Comparison of ENCODE assay signal across 19 cellular contexts in the genomic region with DNA sequence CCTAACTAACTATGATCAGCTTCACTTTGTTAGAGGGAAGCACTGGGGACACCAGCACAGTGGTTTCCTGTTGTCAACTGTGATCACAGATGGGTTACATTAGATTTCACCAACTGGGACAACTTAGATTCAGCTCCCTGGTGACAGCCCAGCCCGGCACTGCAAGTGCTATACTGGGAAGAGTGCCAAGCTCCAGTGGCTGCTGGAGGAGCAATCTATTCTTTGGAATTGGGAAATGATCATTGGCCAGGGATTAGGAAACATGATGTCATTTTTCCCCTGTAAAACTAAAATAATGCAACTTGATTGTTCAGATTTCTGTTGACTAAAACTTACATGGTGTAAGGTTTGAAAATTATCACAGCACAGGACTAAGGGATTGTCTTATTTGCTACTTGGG. TPM values are rescaled to one million over a fixed set of nuclear protein-coding genes. Genes with fewer than 3 reads are reported as not detected.
DNase-seq lines count a peak whose midpoint lies in the region; ATAC-seq and TF ChIP-seq lines count a peak whose summit lies in the region.
"Had no signal": no experiment of that assay in that cellular context is flagged by ENCODE, and none has a peak within 500 bp of the region (broad histone marks: within the 10 kb centered on the region; RNA-seq: fewer than 3 reads in every experiment).

No MANE protein-coding gene starts in this region.

- intact Hi-C loops in A673 (cut with micrococcal nuclease; ENCODE audit: unreplicated experiment) (no loop called here), uterus (cut with DNase I; ENCODE audit: low total_unique reads) (no loop called here)

- peaks cover 82% of the 10 kb centered on the region for H3K36me3 Mint-ChIP-seq in GM23338 (ENCODE audit: low read depth)

- no peak overlapping the region for H3K4me2 ChIP-seq in GM23338

- H3K27ac Mint-ChIP-seq in GM23338: no peak overlapping the region
- H3K27ac Mint-ChIP-seq: activated naive CD4-positive, alpha-beta T cell treated with anti-CD3 and anti-CD28 coated beads, Interleukin-2, amount 50 U/mL, for 72 hours; activated T-helper 1 cell treated with anti-CD3 and anti-CD28 coated beads, Interleukin-12 subunit alpha, Interleukin-12 subunit beta, Interleukin-2, Interleukin-4 antibody, amounts not matched to agents 30 ng/mL and 10 ng/mL and 1 ng/mL, durations not matched to agents 14 hours and 24 hours and 36 hours; CD4-positive, CD25-positive, alpha-beta regulatory T cell; stimulated activated naive CD8-positive, alpha-beta T cell treated with anti-CD3 and anti-CD28 coated beads, Interleukin-15, amount 100 ng/mL, for 72 hours had no signal

- H3K4me1 ChIP-seq in A673 (ENCODE audit: insufficient read depth, low read length, poor library complexity, severe bottlenecking) (no peaks in the 10 kb centered on the region), liver (ENCODE audit: control insufficient read depth in 4 of 4, insufficient read depth in 4 of 4, low read length in 3 of 4) (peaks cover 0 to 6% (median 1%) of the 10 kb centered on the region in 4 donors), GM23338 (ENCODE audit: insufficient read depth) (no peaks in the 10 kb centered on the region), uterus (no peaks in the 10 kb centered on the region)

- H3K9me3 ChIP-seq in A673 (ENCODE audit: low read depth, low read length, poor library complexity, severe bottlenecking): peaks cover 10% of the 10 kb centered on the region
- no peaks in the 10 kb centered on the region for H3K9me3 ChIP-seq in liver (ENCODE audit: control insufficient read depth in 4 of 4, low read length in 3 of 4)
- H3K9me3 ChIP-seq in uterus: peaks cover 0 to 10% of the 10 kb centered on the region in 2 donors
- H3K9me3 ChIP-seq: ovary had no signal

- H3K4me3 Mint-ChIP-seq in GM23338: no peak overlapping the region
- H3K4me3 Mint-ChIP-seq: activated T-helper 1 cell treated with anti-CD3 and anti-CD28 coated beads, Interleukin-12 subunit alpha, Interleukin-12 subunit beta, Interleukin-2, Interleukin-4 antibody, amounts not matched to agents 30 ng/mL and 10 ng/mL and 1 ng/mL, durations not matched to agents 14 hours and 24 hours and 36 hours; CD4-positive, CD25-positive, alpha-beta regulatory T cell; naive B cell; stimulated activated naive CD8-positive, alpha-beta T cell treated with anti-CD3 and anti-CD28 coated beads, Interleukin-15, amount 100 ng/mL, for 72 hours had no signal

- H3K4me3 ChIP-seq in A673 (ENCODE audit: low read depth, low read length, poor library complexity, severe bottlenecking) (no peak overlapping the region), liver (ENCODE audit: low read depth in 1 of 3, low read length in 3 of 3) (no peak overlapping the region), GM23338 (no peak overlapping the region), uterus (no peak overlapping the region)
- H3K4me3 ChIP-seq: coronary artery, lung, ovary had no signal

- H3K9me2 ChIP-seq in GM23338 (ENCODE audit: insufficient read depth): no peaks in the 10 kb centered on the region

- no peak overlapping the region for H3K9ac ChIP-seq in liver (ENCODE audit: low read depth in 1 of 2, low read length in 2 of 2)

- H3K27me3 ChIP-seq in A673 (replicated peaks; ENCODE audit: insufficient read depth, low read depth, low read length, poor library complexity) (no peaks in the 10 kb centered on the region), liver (ENCODE audit: control insufficient read depth in 4 of 4, insufficient read depth in 4 of 4, low read length in 3 of 4) (no peaks in the 10 kb centered on the region), GM23338 (ENCODE audit: insufficient read depth) (no peaks in the 10 kb centered on the region), uterus (no peaks in the 10 kb centered on the region)
- H3K27me3 ChIP-seq: ovary had no signal

- H3K27ac ChIP-seq in A673 (ENCODE audit: low read depth, low read length, poor library complexity, severe bottlenecking): no peak overlapping the region
- H3K27ac ChIP-seq in liver (ENCODE audit: low read depth in 1 of 2, low read length in 2 of 2): no peak overlapping the region
- no peak overlapping the region for H3K27ac ChIP-seq in GM23338 (ENCODE audit: low read depth)
- no peak overlapping the region for H3K27ac ChIP-seq in uterus
- H3K27ac ChIP-seq: coronary artery, ovary had no signal

- BruUV-seq in A673 (replicated peaks; lab: Mats Ljungman, UMichigan): no TSS peak

- TF ChIP-seq CTCF in A673 (conservative IDR thresholded peaks at IDR 0.05; ENCODE audit: low read depth, low read length) (no peak), liver (IDR thresholded peaks at IDR 0.05; ENCODE audit: low read depth, low read length, missing input control) (no peak), GM23338 (conservative IDR thresholded peaks at IDR 0.05; ENCODE audit: low read depth in 2 of 2) (no peak), uterus (IDR thresholded peaks at IDR 0.05) (no peak)

- H2AFZ ChIP-seq in GM23338: no peak overlapping the region

- no peaks in the 10 kb centered on the region for H4K20me1 ChIP-seq in GM23338 (replicated peaks; ENCODE audit: insufficient read depth)

- no peak for ATAC-seq in GM23338
- no peak for ATAC-seq in HG02610 (IDR thresholded peaks at IDR 0.05; ENCODE audit: unreplicated experiment)
- ATAC-seq: activated naive CD4-positive, alpha-beta T cell treated with anti-CD3 and anti-CD28 coated beads, Interleukin-2, amount 50 U/mL, for 72 hours; SK-N-SH treated with all-trans-retinoic acid at 6 μM for 48 hours; stimulated activated naive CD8-positive, alpha-beta T cell treated with anti-CD3 and anti-CD28 coated beads, Interleukin-15, amount 100 ng/mL, for 72 hours had no signal

- no peaks in the 10 kb centered on the region for H3F3A ChIP-seq in GM23338 (replicated peaks; ENCODE audit: low read depth)

- peak in 1 of 2 donors; percentile 43 for TF ChIP-seq RAD21 in liver (IDR thresholded peaks at IDR 0.05)

- POLR2A ChIA-PET in A673 (lab: Charles Lee; ENCODE audit: low non-redundant PET): interaction anchor here (0.5 kb wide), 1 partner anchor 90 kb away, joined by 8 read pairs; no protein-coding TSS in a partner anchor

- CTCF ChIA-PET in A673 (lab: Charles Lee): no interaction called here

- no peaks in the 10 kb centered on the region for H3K4me1 Mint-ChIP-seq in GM23338
- H3K4me1 Mint-ChIP-seq: CD4-positive, CD25-positive, alpha-beta regulatory T cell; naive B cell; stimulated activated naive CD8-positive, alpha-beta T cell treated with anti-CD3 and anti-CD28 coated beads, Interleukin-15, amount 100 ng/mL, for 72 hours had no signal

- peaks cover 17% of the 10 kb centered on the region for H3K36me3 ChIP-seq in A673 (ENCODE audit: insufficient read depth, low read length, poor library complexity, severe bottlenecking)
- H3K36me3 ChIP-seq in liver (ENCODE audit: control insufficient read depth in 4 of 4, insufficient read depth in 3 of 4, low read depth in 1 of 4, low read length in 3 of 4): peaks cover 16 to 65% (median 56%) of the 10 kb centered on the region in 4 donors
- peaks cover 25% of the 10 kb centered on the region for H3K36me3 ChIP-seq in GM23338 (ENCODE audit: insufficient read depth)
- H3K36me3 ChIP-seq in uterus: no peaks in the 10 kb centered on the region
- H3K36me3 ChIP-seq: ovary had no signal

- H3K79me2 ChIP-seq in GM23338 (replicated peaks; ENCODE audit: insufficient read depth): no peaks in the 10 kb centered on the region

- DNase-seq in A673 (ENCODE audit: low spot score): peak; percentile 74
- DNase-seq in MV-4-11 (lab: John Stamatoyannopoulos, UW): peak; percentile 1
- DNase-seq in fibroblast of gingiva (ENCODE audit: low read depth): peak; percentile 63
- no peak for DNase-seq in GM23338 (ENCODE audit: low spot score)
- DNase-seq in uterus: no peak
- no peak for DNase-seq in DMS153 treated with DMSO at 0.1 percent for 48 hours (lab: John Stamatoyannopoulos, UW; ENCODE audit: unreplicated experiment)
- DNase-seq: CD4-positive, CD25-positive, alpha-beta regulatory T cell; glutamatergic neuron; naive B cell; NCI-H1694 treated with DMSO at 0.1 percent for 48 hours; ovary; stimulated activated naive CD8-positive, alpha-beta T cell treated with anti-CD3 and anti-CD28 coated beads, Interleukin-15, amount 100 ng/mL, for 72 hours had no signal

- H3K27me3 Mint-ChIP-seq in GM23338 (ENCODE audit: insufficient read depth, low read depth, poor library complexity): peaks cover 6% of the 10 kb centered on the region
- H3K27me3 Mint-ChIP-seq: CD4-positive, CD25-positive, alpha-beta regulatory T cell; stimulated activated naive CD8-positive, alpha-beta T cell treated with anti-CD3 and anti-CD28 coated beads, Interleukin-15, amount 100 ng/mL, for 72 hours had no signal

- peaks cover 33% of the 10 kb centered on the region for H3K9me3 Mint-ChIP-seq in GM23338

- 16% methylated on average over 1 of the region's 1 CpG for WGBS in liver

- no peak for TF ChIP-seq POLR2A in uterus (IDR thresholded peaks at IDR 0.05)

TF ChIP-seq in liver, 16 proteins besides CTCF, POLR2A, EP300 and RAD21 (continues in another document):
- TF ChIP-seq TAF1 (conservative IDR thresholded peaks at IDR 0.05) (no peak), GABPA (IDR thresholded peaks at IDR 0.05 in 1 of 2, conservative IDR thresholded peaks at IDR 0.05 in 1 of 2) (no peak), FOXA2 (IDR thresholded peaks at IDR 0.05) (peak; percentile 25), HNF4G (IDR thresholded peaks at IDR 0.05) (no peak), NR2F2 (IDR thresholded peaks at IDR 0.05) (no peak)

TF ChIP-seq in GM23338, 12 proteins besides CTCF, POLR2A, EP300 and RAD21 (continues in another document):
- TF ChIP-seq NANOG (IDR thresholded peaks at IDR 0.05; ENCODE audit: borderline replicate concordance) (no peak), STAT1 (IDR thresholded peaks at IDR 0.05; ENCODE audit: unreplicated experiment) (no peak), ZNF114 (CRISPR knock-in tag; IDR thresholded peaks at IDR 0.05) (no peak)

RNA-seq across cellular contexts. Expression of a gene that starts 33.2 kb away (rescaled TPM):
- total RNA-seq in A673 (2021) (20.9 and 29.7 TPM in 2 replicates), liver (100 to 1,000 TPM in 1 of 2 donors, 10 to 100 TPM in 1; 53.1 to 324 TPM), uterus (10 to 100 TPM in 3 of 4 donors, under 1 TPM in 1; 0.77 to 71.1 (median 42.0) TPM)
- polyA plus RNA-seq in liver (100 to 1,000 TPM; 618 to 784 TPM), GM23338 (2016; fragmentation: Nextera tagmentation; extraction: Ambion mirVana) (15.3 and 19.1 TPM in 2 replicates)
- total RNA-seq in GM23338 (2014; rRNA removed; shearing (Covaris generic)): 21.9 and 24.7 TPM in 2 replicates
- total RNA-seq: CD4-positive, CD25-positive, alpha-beta regulatory T cell had no signal

RNA-seq across cellular contexts. Expression of a gene that starts 41.3 kb away (rescaled TPM):
- total RNA-seq in A673 (2021) (3.4 and 4.4 TPM in 2 replicates), liver (1 to 10 TPM in 1 of 2 donors, under 1 TPM in 1; 0.84 to 2.5 TPM), uterus (10 to 100 TPM; 11.0 to 60.2 (median 31.7) TPM)
- polyA plus RNA-seq in liver (under 1 TPM; 0.03 to 0.46 TPM), GM23338 (2016; fragmentation: Nextera tagmentation; extraction: Ambion mirVana) (8.0 and 9.7 TPM in 2 replicates)
- total RNA-seq in GM23338 (2014; rRNA removed; shearing (Covaris generic)): 84.5 and 112 TPM in 2 replicates

Comparison
In these comparisons a context has a peak if more than half of its experiments do, and no peak if none do; other contexts are left out.
1. DNase-seq: peak in A673 (single experiment), MV-4-11 (single experiment) and fibroblast of gingiva (single experiment); none in GM23338 (single experiment), uterus (0 of 2) and DMS153 treated with DMSO at 0.1 percent for 48 hours (single experiment).